1 cellular context compared by ENCODE assay signal in genomic region chr11:57394203-57394602, GRCh38.
TF ChIP-seq lines count a peak whose summit lies in the region.

No MANE protein-coding gene starts in this region.

TF ChIP-seq in K562, 482 proteins besides CTCF, POLR2A, EP300 and RAD21:
- no peak for TF ChIP-seq SNIP1 (IDR thresholded peaks at IDR 0.05; ENCODE audit: low read depth)
- peak; percentile 28; the same call in 1 of the 2 replicates for TF ChIP-seq ATF3 (IDR thresholded peaks at IDR 0.05)
- no peak for TF ChIP-seq ATF3 (CRISPR knock-in tag; conservative IDR thresholded peaks at IDR 0.05)
- 0 out of 2 replicates have a peak, but pooled peaks have one; percentile 15 for TF ChIP-seq CTBP1 (IDR thresholded peaks at IDR 0.05; ENCODE audit: borderline replicate concordance)
- no peak for TF ChIP-seq ZNF280A (IDR thresholded peaks at IDR 0.05; ENCODE audit: low read depth, partially characterized antibody)
- TF ChIP-seq RNF2 (IDR thresholded peaks at IDR 0.05), result no peak
- TF ChIP-seq E2F8 (IDR thresholded peaks at IDR 0.05; ENCODE audit: low read depth, partially characterized antibody), result no peak
- TF ChIP-seq MAFG (tag; conservative IDR thresholded peaks at IDR 0.05), result peak; percentile 41
- TF ChIP-seq ZSCAN29 (IDR thresholded peaks at IDR 0.05), result no peak
- peak; percentile 32; the same call in 1 of the 2 replicates for TF ChIP-seq MAFF (IDR thresholded peaks at IDR 0.05; ENCODE audit: low read length)
- no peak for TF ChIP-seq CREB3L1 (IDR thresholded peaks at IDR 0.05; ENCODE audit: borderline replicate concordance, low read depth)
- TF ChIP-seq TEAD4 (IDR thresholded peaks at IDR 0.05; ENCODE audit: low read length), result no peak
- TF ChIP-seq TEAD4 (CRISPR knock-in tag; IDR thresholded peaks at IDR 0.05; ENCODE audit: borderline replicate concordance), result no peak
- TF ChIP-seq THRA (IDR thresholded peaks at IDR 0.05), result no peak
- TF ChIP-seq RCOR1 (IDR thresholded peaks at IDR 0.05; ENCODE audit: borderline replicate concordance in 1 of 2, low read depth in 2 of 2, low read length in 2 of 2), result peak in 1 of 2 experiments; percentile 53; a peak in 2 of 4 replicates
- TF ChIP-seq ZNF316 (IDR thresholded peaks at IDR 0.05), result peak; percentile 72
- no peak for TF ChIP-seq THAP12 (CRISPR knock-in tag; IDR thresholded peaks at IDR 0.05)
- no peak for TF ChIP-seq ZNF311 (CRISPR knock-in tag; IDR thresholded peaks at IDR 0.05)
- no peak for TF ChIP-seq GTF3C2 (IDR thresholded peaks at IDR 0.05; ENCODE audit: borderline replicate concordance, extremely low read depth, insufficient read length)
- TF ChIP-seq ZNF124 (CRISPR knock-in tag; IDR thresholded peaks at IDR 0.05), result no peak
- peak; percentile 45; the same call in 1 of the 2 replicates for TF ChIP-seq MAFK (IDR thresholded peaks at IDR 0.05; ENCODE audit: low read length)
- no peak for TF ChIP-seq ZBTB26 (CRISPR knock-in tag; IDR thresholded peaks at IDR 0.05)
- no peak for TF ChIP-seq DMBX1 (CRISPR knock-in tag; IDR thresholded peaks at IDR 0.05; ENCODE audit: borderline replicate concordance)
- no peak for TF ChIP-seq SNRNP70 (optimal IDR thresholded peaks at IDR 0.05; ENCODE audit: low read depth, low read length)
- peak; percentile 69 for TF ChIP-seq C11orf30 (IDR thresholded peaks at IDR 0.05; ENCODE audit: low read depth)
- TF ChIP-seq NFE2 (IDR thresholded peaks at IDR 0.05; ENCODE audit: low read depth), result peak; percentile 41; the same call in 1 of the 2 replicates
- no peak for TF ChIP-seq SP2 (IDR thresholded peaks at IDR 0.05; ENCODE audit: extremely low read depth, low read depth, low read length, poor library complexity, severe bottlenecking)
- no peak for TF ChIP-seq ZNF583 (CRISPR knock-in tag; IDR thresholded peaks at IDR 0.05)
- TF ChIP-seq ZNF584 (CRISPR knock-in tag; IDR thresholded peaks at IDR 0.05; ENCODE audit: low read depth), result no peak
- no peak for TF ChIP-seq ZNF121 (CRISPR knock-in tag; conservative IDR thresholded peaks at IDR 0.05)
- TF ChIP-seq IRF9 (tag; IDR thresholded peaks at IDR 0.05), result no peak
- TF ChIP-seq RBM39 (optimal IDR thresholded peaks at IDR 0.05; ENCODE audit: low read depth, low read length), result no peak
- TF ChIP-seq NKRF (IDR thresholded peaks at IDR 0.05; ENCODE audit: borderline replicate concordance), result no peak
- no peak for TF ChIP-seq POLR2H (tag; IDR thresholded peaks at IDR 0.05; ENCODE audit: low read depth)
- TF ChIP-seq ZNF445 (CRISPR knock-in tag; IDR thresholded peaks at IDR 0.05; ENCODE audit: low read depth), result no peak
- TF ChIP-seq HNRNPH1 (optimal IDR thresholded peaks at IDR 0.05; ENCODE audit: low read depth, low read length), result no peak
- no peak for TF ChIP-seq KDM2B (CRISPR knock-in tag; IDR thresholded peaks at IDR 0.05)
- no peak for TF ChIP-seq CAMTA2 (CRISPR knock-in tag; conservative IDR thresholded peaks at IDR 0.05)
- TF ChIP-seq MLLT1 (IDR thresholded peaks at IDR 0.05), result no peak
